1 cellular context compared by ENCODE assay signal in genomic region chr22:50307891-50308596, GRCh38.
TF ChIP-seq lines count a peak whose summit lies in the region.

No MANE protein-coding gene starts in this region.

TF ChIP-seq in GM12878, 131 proteins besides CTCF, POLR2A, EP300 and RAD21:
- TF ChIP-seq IRF4 (IDR thresholded peaks at IDR 0.05; ENCODE audit: low read depth, low read length) (no peak), GATAD2B (conservative IDR thresholded peaks at IDR 0.05; ENCODE audit: low read depth) (peak; percentile 22; the same call in 1 of the 2 replicates)
